ENCODE assay signal across 31 cellular contexts in genomic region chr10:19518109-19518508, GRCh38.
"Had no signal": no experiment of that assay in that cellular context is flagged by ENCODE, and none has a peak within 500 bp of the region (broad histone marks: within the 10 kb centered on the region; RNA-seq: fewer than 3 reads in every experiment).

No MANE protein-coding gene starts in this region.

- H3K9me3 ChIP-seq: MG63, SJCRH30 had no signal

- H3K27ac ChIP-seq: PC-9, RWPE1, SJCRH30, SK-N-MC had no signal

- H3K27me3 ChIP-seq: MG63, SJCRH30 had no signal

- DNase-seq: Kasumi-1, MG63, NCI-H1048, NCI-H1092 treated with DMSO at 0.1 percent for 48 hours, NCI-H1105 treated with DMSO at 0.1 percent for 48 hours, NCI-H1417, NCI-H1436, NCI-H146, NCI-H1694, NCI-H187, NCI-H1930, NCI-H2029 treated with DMSO at 0.1 percent for 48 hours, NCI-H2081 treated with DMSO at 0.1 percent for 48 hours, NCI-H2107, NCI-H2171, NCI-H226, NCI-H446 treated with DMSO at 0.1 percent for 48 hours, NCI-H510A, NCI-H524, NCI-H526, NCI-H69, NCI-H748 treated with DMSO at 0.1 percent for 48 hours, NCI-H82, PC-9, SHP77, SIG-M5, SJCRH30, T-cell had no signal

- H3K4me3 ChIP-seq: MG63, PC-9, SJCRH30, SK-N-MC had no signal

- H3K36me3 ChIP-seq: MG63, SJCRH30 had no signal

- FAIRE-seq: RCC 7860 had no signal

- H3K4me2 ChIP-seq: PC-9 had no signal

- H3K4me1 ChIP-seq: SJCRH30 had no signal

- H2AFZ ChIP-seq: PC-9 had no signal
